ENCODE assay signal across 1 cellular context in the genomic region with DNA sequence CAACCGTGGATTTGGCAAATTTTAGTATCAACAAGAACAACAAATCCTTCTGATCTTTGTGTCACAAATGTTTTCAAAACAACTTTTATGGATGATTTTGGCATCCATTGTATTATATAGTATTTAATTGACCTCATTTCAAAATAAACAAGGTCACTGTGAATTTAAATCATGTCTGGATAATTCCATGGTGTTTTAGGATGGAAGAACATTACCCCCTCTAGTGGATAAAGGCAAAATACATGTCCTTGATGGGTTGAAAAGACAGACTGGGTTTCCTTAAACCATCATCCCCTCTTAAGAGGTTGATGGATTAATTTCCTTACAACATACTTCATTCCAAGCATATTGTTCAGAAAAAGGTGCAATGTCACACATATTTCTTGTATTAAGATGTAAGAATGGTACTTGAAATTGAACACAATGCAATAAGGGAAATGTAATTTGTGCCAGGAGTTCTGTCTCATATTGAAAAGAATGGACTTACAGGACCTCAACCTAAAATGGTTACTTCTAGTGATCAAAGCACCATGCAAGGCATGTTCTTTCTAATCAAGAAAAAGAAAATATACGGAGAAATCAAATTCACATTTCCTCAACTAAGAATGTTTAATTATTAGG.
TF ChIP-seq lines count a peak whose summit lies in the region.

No MANE protein-coding gene starts in this region.

TF ChIP-seq in HCT116, 20 proteins besides CTCF, POLR2A, EP300 and RAD21:
- TF ChIP-seq REST (IDR thresholded peaks at IDR 0.05; ENCODE audit: low read depth) (no peak), FOSL1 (IDR thresholded peaks at IDR 0.05; ENCODE audit: low read depth) (no peak), CBX3 (IDR thresholded peaks at IDR 0.05; ENCODE audit: low read depth) (no peak), SIN3A (IDR thresholded peaks at IDR 0.05; ENCODE audit: low read depth) (no peak), SP1 (IDR thresholded peaks at IDR 0.05; ENCODE audit: low read depth) (no peak), ZFX (IDR thresholded peaks at IDR 0.05) (no peak), ELF1 (IDR thresholded peaks at IDR 0.05; ENCODE audit: borderline replicate concordance, low read depth) (no peak), EZH2phosphoT487 (IDR thresholded peaks at IDR 0.05; ENCODE audit: borderline replicate concordance) (no peak), TCF7L2 (IDR thresholded peaks at IDR 0.05; ENCODE audit: borderline replicate concordance, extremely low read depth, insufficient read depth, insufficient read length) (no peak), EZH2 (IDR thresholded peaks at IDR 0.05) (no peak), SRF (IDR thresholded peaks at IDR 0.05; ENCODE audit: low read depth) (no peak), CEBPB (IDR thresholded peaks at IDR 0.05; ENCODE audit: low read depth) (no peak), EGR1 (IDR thresholded peaks at IDR 0.05; ENCODE audit: low read depth) (no peak), YY1 (IDR thresholded peaks at IDR 0.05; ENCODE audit: extremely low read depth, insufficient replicate concordance, low read depth, low read length) (no peak)
- TF ChIP-seq, protein P1, sequence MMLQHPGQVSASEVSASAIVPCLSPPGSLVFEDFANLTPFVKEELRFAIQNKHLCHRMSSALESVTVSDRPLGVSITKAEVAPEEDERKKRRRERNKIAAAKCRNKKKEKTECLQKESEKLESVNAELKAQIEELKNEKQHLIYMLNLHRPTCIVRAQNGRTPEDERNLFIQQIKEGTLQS (IDR thresholded peaks at IDR 0.05): no peak
- TF ChIP-seq, protein P2, sequence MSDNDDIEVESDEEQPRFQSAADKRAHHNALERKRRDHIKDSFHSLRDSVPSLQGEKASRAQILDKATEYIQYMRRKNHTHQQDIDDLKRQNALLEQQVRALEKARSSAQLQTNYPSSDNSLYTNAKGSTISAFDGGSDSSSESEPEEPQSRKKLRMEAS (IDR thresholded peaks at IDR 0.05): no peak
- TF ChIP-seq, protein P3, sequence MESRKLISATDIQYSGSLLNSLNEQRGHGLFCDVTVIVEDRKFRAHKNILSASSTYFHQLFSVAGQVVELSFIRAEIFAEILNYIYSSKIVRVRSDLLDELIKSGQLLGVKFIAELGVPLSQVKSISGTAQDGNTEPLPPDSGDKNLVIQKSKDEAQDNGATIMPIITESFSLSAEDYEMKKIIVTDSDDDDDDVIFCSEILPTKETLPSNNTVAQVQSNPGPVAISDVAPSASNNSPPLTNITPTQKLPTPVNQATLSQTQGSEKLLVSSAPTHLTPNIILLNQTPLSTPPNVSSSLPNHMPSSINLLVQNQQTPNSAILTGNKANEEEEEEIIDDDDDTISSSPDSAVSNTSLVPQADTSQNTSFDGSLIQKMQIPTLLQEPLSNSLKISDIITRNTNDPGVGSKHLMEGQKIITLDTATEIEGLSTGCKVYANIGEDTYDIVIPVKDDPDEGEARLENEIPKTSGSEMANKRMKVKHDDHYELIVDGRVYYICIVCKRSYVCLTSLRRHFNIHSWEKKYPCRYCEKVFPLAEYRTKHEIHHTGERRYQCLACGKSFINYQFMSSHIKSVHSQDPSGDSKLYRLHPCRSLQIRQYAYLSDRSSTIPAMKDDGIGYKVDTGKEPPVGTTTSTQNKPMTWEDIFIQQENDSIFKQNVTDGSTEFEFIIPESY (IDR thresholded peaks at IDR 0.05; ENCODE audit: extremely low read depth, insufficient replicate concordance, low read length): no peak
